ENCODE assay signal across 1 cellular context in genomic region chr17:37838276-37838675, GRCh38.
TF ChIP-seq lines count a peak whose summit lies in the region.

No MANE protein-coding gene starts in this region.

TF ChIP-seq in GM12878, 131 proteins besides CTCF, POLR2A, EP300 and RAD21 (continued from another document):
- TF ChIP-seq, protein P1, sequence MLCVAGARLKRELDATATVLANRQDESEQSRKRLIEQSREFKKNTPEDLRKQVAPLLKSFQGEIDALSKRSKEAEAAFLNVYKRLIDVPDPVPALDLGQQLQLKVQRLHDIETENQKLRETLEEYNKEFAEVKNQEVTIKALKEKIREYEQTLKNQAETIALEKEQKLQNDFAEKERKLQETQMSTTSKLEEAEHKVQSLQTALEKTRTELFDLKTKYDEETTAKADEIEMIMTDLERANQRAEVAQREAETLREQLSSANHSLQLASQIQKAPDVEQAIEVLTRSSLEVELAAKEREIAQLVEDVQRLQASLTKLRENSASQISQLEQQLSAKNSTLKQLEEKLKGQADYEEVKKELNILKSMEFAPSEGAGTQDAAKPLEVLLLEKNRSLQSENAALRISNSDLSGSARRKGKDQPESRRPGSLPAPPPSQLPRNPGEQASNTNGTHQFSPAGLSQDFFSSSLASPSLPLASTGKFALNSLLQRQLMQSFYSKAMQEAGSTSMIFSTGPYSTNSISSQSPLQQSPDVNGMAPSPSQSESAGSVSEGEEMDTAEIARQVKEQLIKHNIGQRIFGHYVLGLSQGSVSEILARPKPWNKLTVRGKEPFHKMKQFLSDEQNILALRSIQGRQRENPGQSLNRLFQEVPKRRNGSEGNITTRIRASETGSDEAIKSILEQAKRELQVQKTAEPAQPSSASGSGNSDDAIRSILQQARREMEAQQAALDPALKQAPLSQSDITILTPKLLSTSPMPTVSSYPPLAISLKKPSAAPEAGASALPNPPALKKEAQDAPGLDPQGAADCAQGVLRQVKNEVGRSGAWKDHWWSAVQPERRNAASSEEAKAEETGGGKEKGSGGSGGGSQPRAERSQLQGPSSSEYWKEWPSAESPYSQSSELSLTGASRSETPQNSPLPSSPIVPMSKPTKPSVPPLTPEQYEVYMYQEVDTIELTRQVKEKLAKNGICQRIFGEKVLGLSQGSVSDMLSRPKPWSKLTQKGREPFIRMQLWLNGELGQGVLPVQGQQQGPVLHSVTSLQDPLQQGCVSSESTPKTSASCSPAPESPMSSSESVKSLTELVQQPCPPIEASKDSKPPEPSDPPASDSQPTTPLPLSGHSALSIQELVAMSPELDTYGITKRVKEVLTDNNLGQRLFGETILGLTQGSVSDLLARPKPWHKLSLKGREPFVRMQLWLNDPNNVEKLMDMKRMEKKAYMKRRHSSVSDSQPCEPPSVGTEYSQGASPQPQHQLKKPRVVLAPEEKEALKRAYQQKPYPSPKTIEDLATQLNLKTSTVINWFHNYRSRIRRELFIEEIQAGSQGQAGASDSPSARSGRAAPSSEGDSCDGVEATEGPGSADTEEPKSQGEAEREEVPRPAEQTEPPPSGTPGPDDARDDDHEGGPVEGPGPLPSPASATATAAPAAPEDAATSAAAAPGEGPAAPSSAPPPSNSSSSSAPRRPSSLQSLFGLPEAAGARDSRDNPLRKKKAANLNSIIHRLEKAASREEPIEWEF (IDR thresholded peaks at IDR 0.05; ENCODE audit: insufficient replicate concordance, low read depth, low read length), result no peak
- TF ChIP-seq CHD1 (IDR thresholded peaks at IDR 0.05; ENCODE audit: low read depth, low read length), result no peak
TF ChIP-seq in GM12878: peak in this region for 0.
